ENCODE assay signal across 13 cellular contexts in the genomic region with DNA sequence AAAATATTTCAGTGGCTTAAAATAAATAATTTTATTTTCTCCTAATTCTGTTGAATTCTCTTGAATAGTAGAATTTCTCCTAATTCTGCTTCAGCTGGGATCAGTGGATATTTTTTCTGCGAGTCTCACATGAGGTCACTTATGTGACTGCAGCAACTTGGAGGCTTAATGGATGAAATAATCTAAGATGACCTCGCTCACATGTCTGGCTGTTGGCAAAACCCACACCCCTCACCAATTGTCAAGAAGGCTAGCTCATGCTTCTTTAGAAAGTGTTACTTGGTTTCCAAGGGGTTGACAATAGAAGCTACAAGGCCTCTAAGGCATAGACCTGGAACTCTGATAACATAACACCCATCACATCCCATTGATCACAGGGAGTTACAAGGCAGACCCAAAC.
"Had no signal": no experiment of that assay in that cellular context is flagged by ENCODE, and none has a peak within 500 bp of the region (broad histone marks: within the 10 kb centered on the region; RNA-seq: fewer than 3 reads in every experiment).

No MANE protein-coding gene starts in this region.

- H2AFZ ChIP-seq: hepatocyte, parathyroid adenoma had no signal

- H3K27ac ChIP-seq: hepatocyte, neutrophil, parathyroid adenoma, right lobe of liver, stomach, WERI-Rb-1 had no signal

- H3K9ac ChIP-seq: parathyroid adenoma had no signal

- H3K4me3 ChIP-seq: hepatocyte, right lobe of liver, smooth muscle cell, stomach had no signal

- H3K4me1 ChIP-seq: parathyroid adenoma, right lobe of liver, stomach had no signal

- H3K9me3 ChIP-seq: neutrophil, right lobe of liver, stomach had no signal

- H3K79me2 ChIP-seq: hepatocyte, parathyroid adenoma had no signal

- H3K36me3 ChIP-seq: neutrophil, right lobe of liver, stomach, WERI-Rb-1 had no signal

- H3K4me2 ChIP-seq: hepatocyte, smooth muscle cell had no signal

- H3K27me3 ChIP-seq: hepatocyte, neutrophil, right lobe of liver, stomach had no signal

- DNase-seq: activated CD4-positive, alpha-beta T cell treated with anti-CD3 and anti-CD28 coated beads for 1 hour; activated gamma-delta T cell; effector CD4-positive, alpha-beta T cell; left cardiac atrium; right lobe of liver; stimulated activated CD4-positive, alpha-beta T cell treated with anti-CD3 and anti-CD28 coated beads, Interleukin-4, amount 100 ng/mL, for 1 hour; stomach; T-helper 17 cell; WERI-Rb-1 had no signal
